1 cellular context compared by ENCODE assay signal in the genomic region with DNA sequence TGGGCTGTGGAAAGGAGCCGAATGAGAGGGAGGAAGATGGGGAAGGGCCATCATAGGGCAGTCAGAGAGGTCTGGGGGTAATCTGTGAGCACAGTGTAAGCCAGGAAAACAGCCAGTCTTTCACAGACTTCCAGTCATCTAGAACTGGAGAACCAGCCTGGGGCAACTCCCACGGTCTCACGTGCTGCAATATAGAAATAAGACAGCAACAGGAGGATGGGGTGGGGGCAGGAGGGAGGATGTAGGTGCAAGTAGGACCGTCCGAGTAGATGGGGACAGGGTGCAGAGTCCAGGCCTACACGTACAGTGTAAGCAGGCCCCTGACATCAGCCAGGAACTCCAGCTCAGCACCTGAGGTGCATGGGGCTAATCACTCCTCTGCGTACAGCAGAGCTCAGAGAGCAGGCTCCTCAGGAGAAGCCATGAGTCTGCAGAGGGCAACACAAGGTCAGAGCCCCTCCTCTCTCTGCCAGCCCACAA.
TF ChIP-seq lines count a peak whose summit lies in the region.

No MANE protein-coding gene starts in this region.

TF ChIP-seq in HepG2, 621 proteins besides CTCF, POLR2A, EP300 and RAD21 (continued from another document):
- TF ChIP-seq, protein P1, sequence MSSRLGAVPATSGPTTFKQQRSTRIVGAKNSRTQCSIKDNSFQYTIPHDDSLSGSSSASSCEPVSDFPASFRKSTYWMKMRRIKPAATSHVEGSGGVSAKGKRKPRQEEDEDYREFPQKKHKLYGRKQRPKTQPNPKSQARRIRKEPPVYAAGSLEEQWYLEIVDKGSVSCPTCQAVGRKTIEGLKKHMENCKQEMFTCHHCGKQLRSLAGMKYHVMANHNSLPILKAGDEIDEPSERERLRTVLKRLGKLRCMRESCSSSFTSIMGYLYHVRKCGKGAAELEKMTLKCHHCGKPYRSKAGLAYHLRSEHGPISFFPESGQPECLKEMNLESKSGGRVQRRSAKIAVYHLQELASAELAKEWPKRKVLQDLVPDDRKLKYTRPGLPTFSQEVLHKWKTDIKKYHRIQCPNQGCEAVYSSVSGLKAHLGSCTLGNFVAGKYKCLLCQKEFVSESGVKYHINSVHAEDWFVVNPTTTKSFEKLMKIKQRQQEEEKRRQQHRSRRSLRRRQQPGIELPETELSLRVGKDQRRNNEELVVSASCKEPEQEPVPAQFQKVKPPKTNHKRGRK (CRISPR knock-in tag; IDR thresholded peaks at IDR 0.05), result peak; percentile 88; the same call in 1 of the 2 replicates
- TF ChIP-seq MTA1 (CRISPR knock-in tag; IDR thresholded peaks at IDR 0.05; ENCODE audit: borderline replicate concordance), result peak; percentile 61; the same call in 1 of the 2 replicates
- peak; percentile 36; the same call in 1 of the 2 replicates for TF ChIP-seq FOXK1 (CRISPR knock-in tag; IDR thresholded peaks at IDR 0.05; ENCODE audit: borderline replicate concordance, low read depth)
- TF ChIP-seq, protein P2, sequence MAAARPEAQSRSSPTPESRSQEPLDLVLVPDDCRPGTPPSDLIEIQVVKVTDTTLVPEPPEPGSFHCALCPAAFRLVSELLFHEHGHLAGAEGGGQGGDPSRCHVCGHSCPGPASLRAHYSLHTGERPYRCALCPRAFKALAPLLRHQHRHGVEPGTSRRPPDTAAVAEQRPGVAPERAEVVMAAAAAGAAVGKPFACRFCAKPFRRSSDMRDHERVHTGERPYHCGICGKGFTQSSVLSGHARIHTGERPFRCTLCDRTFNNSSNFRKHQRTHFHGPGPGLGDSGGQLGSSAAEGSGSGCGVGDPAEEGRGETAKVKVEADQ (CRISPR knock-in tag; IDR thresholded peaks at IDR 0.05; ENCODE audit: borderline replicate concordance), result peak; percentile 65; the same call in 1 of the 2 replicates
- peak; percentile 70; the same call in 1 of the 2 replicates for TF ChIP-seq ZBTB7A (CRISPR knock-in tag; IDR thresholded peaks at IDR 0.05)
- no peak for TF ChIP-seq ZNF34 (CRISPR knock-in tag; IDR thresholded peaks at IDR 0.05; ENCODE audit: borderline replicate concordance)
- TF ChIP-seq ISL2 (CRISPR knock-in tag; IDR thresholded peaks at IDR 0.05), result peak; percentile 40; the same call in 1 of the 2 replicates
- peak; percentile 60 for TF ChIP-seq FOXA3 (CRISPR knock-in tag; IDR thresholded peaks at IDR 0.05)
- TF ChIP-seq, protein P3, sequence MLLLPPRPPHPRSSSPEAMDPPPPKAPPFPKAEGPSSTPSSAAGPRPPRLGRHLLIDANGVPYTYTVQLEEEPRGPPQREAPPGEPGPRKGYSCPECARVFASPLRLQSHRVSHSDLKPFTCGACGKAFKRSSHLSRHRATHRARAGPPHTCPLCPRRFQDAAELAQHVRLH (CRISPR knock-in tag; IDR thresholded peaks at IDR 0.05; ENCODE audit: borderline replicate concordance, low read depth), result peak; percentile 82; the same call in 1 of the 2 replicates
- TF ChIP-seq SRSF1 (optimal IDR thresholded peaks at IDR 0.05; ENCODE audit: low read depth, low read length), result peak; percentile 34
- TF ChIP-seq, protein P4, sequence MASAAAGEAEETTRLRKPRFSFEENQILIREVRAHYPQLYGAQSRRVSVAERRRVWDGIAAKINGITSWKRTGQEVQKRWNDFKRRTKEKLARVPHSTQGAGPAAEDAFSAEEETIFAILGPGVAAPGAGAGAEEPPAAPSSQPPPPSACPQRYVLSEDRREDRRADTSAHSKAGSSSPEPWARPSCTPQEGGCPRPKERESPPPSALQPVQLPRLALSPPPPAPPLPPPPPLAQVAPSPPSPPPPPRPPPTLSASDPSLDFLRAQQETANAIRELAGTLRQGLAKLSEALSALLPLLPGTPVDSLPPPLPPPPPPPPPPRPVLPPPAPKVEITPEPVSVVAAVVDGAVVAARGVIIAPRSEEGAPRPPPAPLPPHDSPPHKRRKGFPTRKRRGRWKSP (CRISPR knock-in tag; IDR thresholded peaks at IDR 0.05), result no peak
- TF ChIP-seq YY1 (IDR thresholded peaks at IDR 0.05; ENCODE audit: insufficient read depth, insufficient replicate concordance, low read depth, low read length), result peak; percentile 16
- TF ChIP-seq ZNF207 (IDR thresholded peaks at IDR 0.05; ENCODE audit: borderline replicate concordance), result no peak
- TF ChIP-seq ZNF446 (CRISPR knock-in tag; IDR thresholded peaks at IDR 0.05), result no peak
- no peak for TF ChIP-seq ATM (IDR thresholded peaks at IDR 0.05; ENCODE audit: borderline replicate concordance)
- TF ChIP-seq ZFX (CRISPR knock-in tag; IDR thresholded peaks at IDR 0.05; ENCODE audit: low read depth), result peak; percentile 88
- 0 out of 2 replicates have a peak, but pooled peaks have one; percentile 62 for TF ChIP-seq MXD4 (CRISPR knock-in tag; IDR thresholded peaks at IDR 0.05)
- TF ChIP-seq ZNF441 (CRISPR knock-in tag; IDR thresholded peaks at IDR 0.05; ENCODE audit: borderline replicate concordance), result 0 out of 2 replicates have a peak, but pooled peaks have one; percentile 62
- TF ChIP-seq, protein P5, sequence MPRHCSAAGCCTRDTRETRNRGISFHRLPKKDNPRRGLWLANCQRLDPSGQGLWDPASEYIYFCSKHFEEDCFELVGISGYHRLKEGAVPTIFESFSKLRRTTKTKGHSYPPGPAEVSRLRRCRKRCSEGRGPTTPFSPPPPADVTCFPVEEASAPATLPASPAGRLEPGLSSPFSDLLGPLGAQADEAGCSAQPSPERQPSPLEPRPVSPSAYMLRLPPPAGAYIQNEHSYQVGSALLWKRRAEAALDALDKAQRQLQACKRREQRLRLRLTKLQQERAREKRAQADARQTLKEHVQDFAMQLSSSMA (CRISPR knock-in tag; IDR thresholded peaks at IDR 0.05), result 0 out of 2 replicates have a peak, but pooled peaks have one; percentile 59
- peak; percentile 77 for TF ChIP-seq ZMYM4 (CRISPR knock-in tag; IDR thresholded peaks at IDR 0.05)
- TF ChIP-seq, protein P6, sequence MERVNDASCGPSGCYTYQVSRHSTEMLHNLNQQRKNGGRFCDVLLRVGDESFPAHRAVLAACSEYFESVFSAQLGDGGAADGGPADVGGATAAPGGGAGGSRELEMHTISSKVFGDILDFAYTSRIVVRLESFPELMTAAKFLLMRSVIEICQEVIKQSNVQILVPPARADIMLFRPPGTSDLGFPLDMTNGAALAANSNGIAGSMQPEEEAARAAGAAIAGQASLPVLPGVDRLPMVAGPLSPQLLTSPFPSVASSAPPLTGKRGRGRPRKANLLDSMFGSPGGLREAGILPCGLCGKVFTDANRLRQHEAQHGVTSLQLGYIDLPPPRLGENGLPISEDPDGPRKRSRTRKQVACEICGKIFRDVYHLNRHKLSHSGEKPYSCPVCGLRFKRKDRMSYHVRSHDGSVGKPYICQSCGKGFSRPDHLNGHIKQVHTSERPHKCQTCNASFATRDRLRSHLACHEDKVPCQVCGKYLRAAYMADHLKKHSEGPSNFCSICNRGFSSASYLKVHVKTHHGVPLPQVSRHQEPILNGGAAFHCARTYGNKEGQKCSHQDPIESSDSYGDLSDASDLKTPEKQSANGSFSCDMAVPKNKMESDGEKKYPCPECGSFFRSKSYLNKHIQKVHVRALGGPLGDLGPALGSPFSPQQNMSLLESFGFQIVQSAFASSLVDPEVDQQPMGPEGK (CRISPR knock-in tag; IDR thresholded peaks at IDR 0.05), result peak; percentile 65
- TF ChIP-seq, protein P7, sequence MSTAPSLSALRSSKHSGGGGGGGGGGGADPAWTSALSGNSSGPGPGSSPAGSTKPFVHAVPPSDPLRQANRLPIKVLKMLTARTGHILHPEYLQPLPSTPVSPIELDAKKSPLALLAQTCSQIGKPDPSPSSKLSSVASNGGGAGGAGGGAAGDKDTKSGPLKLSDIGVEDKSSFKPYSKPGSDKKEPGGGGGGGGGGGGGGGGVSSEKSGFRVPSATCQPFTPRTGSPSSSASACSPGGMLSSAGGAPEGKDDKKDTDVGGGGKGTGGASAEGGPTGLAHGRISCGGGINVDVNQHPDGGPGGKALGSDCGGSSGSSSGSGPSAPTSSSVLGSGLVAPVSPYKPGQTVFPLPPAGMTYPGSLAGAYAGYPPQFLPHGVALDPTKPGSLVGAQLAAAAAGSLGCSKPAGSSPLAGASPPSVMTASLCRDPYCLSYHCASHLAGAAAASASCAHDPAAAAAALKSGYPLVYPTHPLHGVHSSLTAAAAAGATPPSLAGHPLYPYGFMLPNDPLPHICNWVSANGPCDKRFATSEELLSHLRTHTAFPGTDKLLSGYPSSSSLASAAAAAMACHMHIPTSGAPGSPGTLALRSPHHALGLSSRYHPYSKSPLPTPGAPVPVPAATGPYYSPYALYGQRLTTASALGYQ (CRISPR knock-in tag; IDR thresholded peaks at IDR 0.05), result peak; percentile 27; the same call in 1 of the 2 replicates
- TF ChIP-seq SOX6 (IDR thresholded peaks at IDR 0.05), result no peak
- peak; percentile 73 for TF ChIP-seq SOX6 (CRISPR knock-in tag; IDR thresholded peaks at IDR 0.05)
- peak; percentile 31; the same call in 1 of the 2 replicates for TF ChIP-seq ZNF501 (CRISPR knock-in tag; IDR thresholded peaks at IDR 0.05)
- TF ChIP-seq HOXA3 (CRISPR knock-in tag; IDR thresholded peaks at IDR 0.05), result peak; percentile 70; the same call in 1 of the 2 replicates
- TF ChIP-seq NONO (IDR thresholded peaks at IDR 0.05), result no peak
- TF ChIP-seq NONO (CRISPR knock-in tag; conservative IDR thresholded peaks at IDR 0.05), result 0 out of 2 replicates have a peak, but pooled peaks have one; percentile 27
